ENCODE assay signal across 26 cellular contexts in genomic region chr1:5999711-6000443, GRCh38. TPM values are rescaled to one million over a fixed set of nuclear protein-coding genes. Genes with fewer than 3 reads are reported as not detected.
DNase-seq lines count a peak whose midpoint lies in the region; FAIRE-seq and TF ChIP-seq lines count a peak whose summit lies in the region.
"Had no signal": no experiment of that assay in that cellular context is flagged by ENCODE, and none has a peak within 500 bp of the region (broad histone marks: within the 10 kb centered on the region; RNA-seq: fewer than 3 reads in every experiment).

No MANE protein-coding gene starts in this region.

- H3K4me1 ChIP-seq in kidney (ENCODE audit: control insufficient read depth in 1 of 2, insufficient read depth in 1 of 2, low read depth in 1 of 2, low read length in 2 of 2) (no peaks in the 10 kb centered on the region), sigmoid colon (no peaks in the 10 kb centered on the region), colonic mucosa (no peaks in the 10 kb centered on the region)
- H3K4me1 ChIP-seq: A549, parathyroid adenoma, uterus had no signal

- H3K4me1 Mint-ChIP-seq in activated T-cell treated with anti-CD3 and anti-CD28 coated beads, Interleukin-2, amount 50 U/mL, for 24 hours (ENCODE audit: low read depth) = peaks cover 42% of the 10 kb centered on the region

- no peak for FAIRE-seq in kidney (lab: Jason Lieb, UNC)
- no peak for FAIRE-seq in GM12892 (lab: Jason Lieb, UNC)
- FAIRE-seq: A549, astrocyte had no signal

- H3K36me3 ChIP-seq in kidney (ENCODE audit: control insufficient read depth in 1 of 2, insufficient read depth in 2 of 2, low read length in 2 of 2) (no peaks in the 10 kb centered on the region), sigmoid colon (no peaks in the 10 kb centered on the region), colonic mucosa (no peaks in the 10 kb centered on the region)
- H3K36me3 ChIP-seq: BE2C, uterus had no signal

- intact Hi-C loops in kidney (cut with DNase I) (no loop called here), sigmoid colon (cut with DNase I) (no loop called here), colonic mucosa (cut with DNase I) (no loop called here)

- H3K36me3 Mint-ChIP-seq in activated T-cell treated with anti-CD3 and anti-CD28 coated beads, Interleukin-2, amount 50 U/mL, for 24 hours (ENCODE audit: low read depth) = peaks cover 18% of the 10 kb centered on the region
- H3K36me3 Mint-ChIP-seq: activated naive CD4-positive, alpha-beta T cell treated with anti-CD3 and anti-CD28 coated beads, Interleukin-2, amount 50 U/mL, for 24 hours; natural killer cell treated with Interleukin-12 subunit alpha and Interleukin-12 subunit beta and Interleukin-15 and Interleukin-18, amount 100 ng/mL, for 72 hours had no signal

- TF ChIP-seq CTCF in kidney (IDR thresholded peaks at IDR 0.05; ENCODE audit: borderline replicate concordance, extremely low read depth, insufficient read depth) = no peak
- no peak for TF ChIP-seq CTCF in sigmoid colon (IDR thresholded peaks at IDR 0.05)
- TF ChIP-seq CTCF in colonic mucosa (IDR thresholded peaks at IDR 0.05) = no peak

- peak; percentile 9 for DNase-seq in activated T-cell treated with anti-CD3 and anti-CD28 coated beads, Interleukin-2, amount 50 U/mL, for 1 hour
- no peak for DNase-seq in activated T-cell treated with anti-CD3 and anti-CD28 coated beads, Interleukin-2, amount 50 U/mL, for 24 hours
- DNase-seq in kidney = peak; percentile 63
- DNase-seq in sigmoid colon = peak; percentile 30
- no peak for DNase-seq in GM12892 (ENCODE audit: insufficient read length)
- no peak for DNase-seq in colonic mucosa
- no peak for DNase-seq in middle frontal gyrus (ENCODE audit: extremely low spot score, low spot score)
- DNase-seq: BE2C; cerebellar nuclear complex; erythroblast; midbrain; NCI-H1436 treated with DMSO at 0.1 percent for 48 hours; NCI-H2107; NCI-H524 treated with DMSO at 0.1 percent for 48 hours; NK-92 treated with Interleukin-12 subunit alpha and Interleukin-12 subunit beta, amount 100 ng/mL, for 24 hours; stimulated activated CD8-positive, alpha-beta memory T cell treated with anti-CD3 and anti-CD28 coated beads, Interleukin-4, amount 100 ng/mL, for 48 hours; substantia nigra; uterus had no signal

- H3K27ac ChIP-seq in angular gyrus (ENCODE audit: low read depth, low read length) (peak overlapping the region; percentile 27), kidney (ENCODE audit: low read depth in 2 of 2, low read length in 2 of 2) (no peak overlapping the region), sigmoid colon (no peak overlapping the region), colonic mucosa (no peak overlapping the region)
- H3K27ac ChIP-seq: A549, KMS-11, parathyroid adenoma, uterus had no signal

- H3K9me3 Mint-ChIP-seq in activated T-cell treated with anti-CD3 and anti-CD28 coated beads, Interleukin-2, amount 50 U/mL, for 24 hours = no peaks in the 10 kb centered on the region
- H3K9me3 Mint-ChIP-seq: activated naive CD4-positive, alpha-beta T cell treated with anti-CD3 and anti-CD28 coated beads, Interleukin-2, amount 50 U/mL, for 24 hours; GM23338; natural killer cell treated with Interleukin-12 subunit alpha and Interleukin-12 subunit beta and Interleukin-15 and Interleukin-18, amount 100 ng/mL, for 72 hours had no signal

- H3K27me3 ChIP-seq in sigmoid colon (no peaks in the 10 kb centered on the region), colonic mucosa (no peaks in the 10 kb centered on the region)
- H3K27me3 ChIP-seq: BE2C, uterus had no signal

- H3K27ac Mint-ChIP-seq in activated T-cell treated with anti-CD3 and anti-CD28 coated beads, Interleukin-2, amount 50 U/mL, for 24 hours = no peak overlapping the region
- H3K27ac Mint-ChIP-seq: GM23338 had no signal

- no peak for TF ChIP-seq EP300 in sigmoid colon (IDR thresholded peaks at IDR 0.05)

- H3K9ac ChIP-seq in kidney (ENCODE audit: low read length in 2 of 2) (no peak overlapping the region), colonic mucosa (ENCODE audit: low read depth in 2 of 2, low read length in 2 of 2) (no peak overlapping the region)
- H3K9ac ChIP-seq: KMS-11, parathyroid adenoma had no signal

- H3K27me3 Mint-ChIP-seq in activated T-cell treated with anti-CD3 and anti-CD28 coated beads, Interleukin-2, amount 50 U/mL, for 24 hours = no peaks in the 10 kb centered on the region
- H3K27me3 Mint-ChIP-seq: activated naive CD4-positive, alpha-beta T cell treated with anti-CD3 and anti-CD28 coated beads, Interleukin-2, amount 50 U/mL, for 24 hours; natural killer cell treated with Interleukin-12 subunit alpha and Interleukin-12 subunit beta and Interleukin-15 and Interleukin-18, amount 100 ng/mL, for 72 hours had no signal

- 93 to 94% methylated on average over 28 of the region's 28 CpGs for WGBS in sigmoid colon, 2 donors

- H3K9me3 ChIP-seq in kidney (ENCODE audit: control insufficient read depth in 1 of 2, low read length in 2 of 2) = no peaks in the 10 kb centered on the region
- no peaks in the 10 kb centered on the region for H3K9me3 ChIP-seq in sigmoid colon
- no peaks in the 10 kb centered on the region for H3K9me3 ChIP-seq in colonic mucosa
- H3K9me3 ChIP-seq: A549, BE2C, uterus had no signal

- H3K4me3 ChIP-seq in kidney (ENCODE audit: low read length in 2 of 2) (no peak overlapping the region), sigmoid colon (no peak overlapping the region), colonic mucosa (no peak overlapping the region)
- H3K4me3 ChIP-seq: A549, GM23338, uterus had no signal

- H3K4me3 Mint-ChIP-seq in activated T-cell treated with anti-CD3 and anti-CD28 coated beads, Interleukin-2, amount 50 U/mL, for 24 hours = no peak overlapping the region
- H3K4me3 Mint-ChIP-seq: activated naive CD4-positive, alpha-beta T cell treated with anti-CD3 and anti-CD28 coated beads, Interleukin-2, amount 50 U/mL, for 24 hours; GM23338; natural killer cell treated with Interleukin-12 subunit alpha and Interleukin-12 subunit beta and Interleukin-15 and Interleukin-18, amount 100 ng/mL, for 72 hours had no signal

- no peak for TF ChIP-seq POLR2A in sigmoid colon (IDR thresholded peaks at IDR 0.05)
- no peak for TF ChIP-seq POLR2A in GM12892 (IDR thresholded peaks at IDR 0.05; ENCODE audit: low read depth, low read length)

RNA-seq across cellular contexts. Expression of gene NPHP4, which starts 7.7 kb away (rescaled TPM):
- total RNA-seq in kidney (16.1 TPM), sigmoid colon (10 to 100 TPM in 2 of 4 donors, 1 to 10 TPM in 2; 4.9 to 12.2 (median 8.8) TPM), colonic mucosa (10 to 100 TPM in 1 of 2 donors, 1 to 10 TPM in 1; 6.2 to 15.9 TPM)
- polyA plus RNA-seq in kidney (ENCODE audit: insufficient read depth, low read depth, low replicate concordance) (2.9 TPM), sigmoid colon (1 to 10 TPM in 2 of 3 donors, under 1 TPM in 1; 0.60 to 6.3 (median 1.2) TPM)
- 4.7 TPM for polyA plus RNA-seq in GM12892 (2012; ENCODE audit: missing spikeins)

RNA-seq across cellular contexts. Expression of gene KCNAB2, which starts 45.8 kb away (rescaled TPM):
- total RNA-seq in kidney (28.1 TPM), sigmoid colon (1 to 10 TPM; 6.8 to 9.0 (median 7.7) TPM), colonic mucosa (1 to 10 TPM; 4.7 to 6.4 TPM)
- polyA plus RNA-seq in kidney (ENCODE audit: insufficient read depth, low read depth, low replicate concordance) (19.6 TPM), sigmoid colon (10 to 100 TPM in 1 of 3 donors, 1 to 10 TPM in 2; 3.0 to 23.5 (median 4.9) TPM)
- polyA plus RNA-seq in GM12892 (2012; ENCODE audit: missing spikeins) = 50.2 TPM

Comparison
In these comparisons a context has a peak if more than half of its experiments do, and no peak if none do; other contexts are left out.
1. DNase-seq: peak in activated T-cell treated with anti-CD3 and anti-CD28 coated beads, Interleukin-2, amount 50 U/mL, for 1 hour (single experiment), kidney (single experiment) and sigmoid colon (single experiment); none in activated T-cell treated with anti-CD3 and anti-CD28 coated beads, Interleukin-2, amount 50 U/mL, for 24 hours (single experiment), GM12892 (single experiment), colonic mucosa (single experiment) and middle frontal gyrus (single experiment).